ENCODE assay signal across 9 cellular contexts in the genomic region with DNA sequence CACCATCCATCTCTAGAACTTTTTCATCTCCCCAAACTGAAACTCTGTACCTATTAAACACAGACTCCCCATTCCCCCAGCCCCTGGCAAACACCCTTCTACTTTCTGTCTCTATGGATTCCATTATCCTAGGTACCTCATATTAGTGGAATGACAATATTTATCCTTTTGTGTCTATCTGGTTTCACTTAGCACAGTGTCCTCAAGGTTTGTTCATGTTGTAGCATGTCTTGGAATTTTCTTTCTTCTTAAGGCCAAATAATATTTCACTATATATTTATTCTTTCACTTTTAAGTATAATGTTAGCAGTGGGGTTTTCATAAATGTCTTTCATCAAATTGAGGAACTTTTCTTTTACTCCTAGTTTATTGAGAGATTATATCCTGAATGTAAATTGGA.
"Had no signal": no experiment of that assay in that cellular context is flagged by ENCODE, and none has a peak within 500 bp of the region (broad histone marks: within the 10 kb centered on the region; RNA-seq: fewer than 3 reads in every experiment).

No MANE protein-coding gene starts in this region.

- H3K27ac Mint-ChIP-seq: HFFc6, IgD-negative memory B cell had no signal

- H3K4me3 ChIP-seq: GM23248, HAP-1 had no signal

- DNase-seq: GM23248, GOT3, H7, HFFc6 had no signal

- H3K9me3 ChIP-seq: HAP-1 had no signal

- H3K9me3 Mint-ChIP-seq: HFFc6, IgD-negative memory B cell had no signal

- H3K27ac ChIP-seq: GM23248, HL-60 had no signal

- H3K4me3 Mint-ChIP-seq: HFFc6, IgD-negative memory B cell had no signal

- H3K36me3 Mint-ChIP-seq: IgD-negative memory B cell had no signal

- H3K36me3 ChIP-seq: HAP-1 had no signal

- H3K4me1 ChIP-seq: HAP-1 had no signal

- H3K4me1 Mint-ChIP-seq: IgD-negative memory B cell had no signal

- ATAC-seq: HCT116, HepG2 had no signal
